1 cellular context compared by ENCODE assay signal in the genomic region with DNA sequence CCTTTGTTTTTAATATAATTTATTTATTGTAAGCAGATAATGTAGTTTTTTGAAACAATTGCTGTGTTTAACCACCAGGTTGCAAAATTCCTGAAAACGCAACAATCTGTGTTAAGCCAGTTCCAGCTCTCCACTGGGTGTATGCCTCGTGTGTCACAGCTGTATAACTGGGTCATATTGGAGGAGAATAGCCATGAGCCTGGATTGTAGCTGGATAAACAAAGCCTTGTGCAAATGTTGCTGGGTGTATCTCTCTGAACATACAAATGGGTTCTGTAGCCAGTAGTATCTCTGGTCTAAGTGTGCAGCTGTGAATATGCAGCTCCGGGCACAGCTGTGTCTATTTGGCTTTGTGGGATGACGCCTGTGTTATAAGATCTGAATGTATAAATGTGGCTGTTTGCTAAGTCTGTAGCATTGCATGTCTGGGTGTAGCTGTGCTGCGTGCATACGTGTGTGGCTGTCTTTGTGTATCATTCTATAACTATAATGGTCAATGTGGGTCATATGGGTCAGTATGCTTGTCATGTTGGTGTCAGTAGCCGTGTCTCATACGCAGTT.
A peak's percentile ranks its signal among the peaks of the same experiment; 100 is the strongest.
TF ChIP-seq lines count a peak whose summit lies in the region.

No MANE protein-coding gene starts in this region.

TF ChIP-seq in liver, 16 proteins besides CTCF, POLR2A, EP300 and RAD21 (continued from another document):
- TF ChIP-seq ZBTB33 (IDR thresholded peaks at IDR 0.05) (peak; percentile 7), YY1 (IDR thresholded peaks at IDR 0.05) (no peak)
- TF ChIP-seq, protein P1, sequence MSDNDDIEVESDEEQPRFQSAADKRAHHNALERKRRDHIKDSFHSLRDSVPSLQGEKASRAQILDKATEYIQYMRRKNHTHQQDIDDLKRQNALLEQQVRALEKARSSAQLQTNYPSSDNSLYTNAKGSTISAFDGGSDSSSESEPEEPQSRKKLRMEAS (IDR thresholded peaks at IDR 0.05): peak; percentile 60
